ENCODE assay signal across 9 cellular contexts in the genomic region with DNA sequence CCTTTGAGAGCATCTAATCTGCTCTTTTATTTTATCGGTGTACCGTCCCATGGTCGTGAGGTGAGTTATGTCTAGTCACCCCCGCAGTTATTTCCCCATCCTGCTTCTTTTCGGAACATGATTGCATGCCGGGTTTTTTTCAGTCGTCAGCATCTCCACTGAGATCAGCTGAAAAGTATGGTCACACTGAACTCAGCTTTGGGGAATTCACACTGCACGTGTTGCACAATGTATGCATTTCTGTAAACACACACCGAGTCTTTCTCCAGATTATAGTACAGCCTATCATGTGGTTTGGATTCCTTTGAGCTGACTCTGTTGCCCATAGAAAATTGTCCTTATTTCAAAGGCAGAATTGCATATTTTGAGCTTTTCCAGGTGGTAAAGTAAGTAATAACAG. TPM values are rescaled to one million over a fixed set of nuclear protein-coding genes. Genes with fewer than 3 reads are reported as not detected.
DNase-seq lines count a peak whose midpoint lies in the region; ATAC-seq and TF ChIP-seq lines count a peak whose summit lies in the region.
"Had no signal": no experiment of that assay in that cellular context is flagged by ENCODE, and none has a peak within 500 bp of the region (broad histone marks: within the 10 kb centered on the region; RNA-seq: fewer than 3 reads in every experiment).

No MANE protein-coding gene starts in this region.

- peak overlapping the region; percentile 15 for H3K27ac ChIP-seq in colonic mucosa
- H3K27ac ChIP-seq in CD4-positive, alpha-beta memory T cell (ENCODE audit: low read depth, low read length), result no peak overlapping the region

- no peak for TF ChIP-seq CTCF in colonic mucosa (IDR thresholded peaks at IDR 0.05)

- no peaks in the 10 kb centered on the region for H3K27me3 Mint-ChIP-seq in activated naive CD4-positive, alpha-beta T cell treated with anti-CD3 and anti-CD28 coated beads, Interleukin-2, amount 10 ng/mL, durations not matched to agents 7 days and 5 days
- no peaks in the 10 kb centered on the region for H3K27me3 Mint-ChIP-seq in CD4-positive, alpha-beta memory T cell
- no peaks in the 10 kb centered on the region for H3K27me3 Mint-ChIP-seq in activated naive CD8-positive, alpha-beta T cell treated with anti-CD3 and anti-CD28 coated beads for 36 hours

- H3K4me1 Mint-ChIP-seq in activated naive CD4-positive, alpha-beta T cell treated with anti-CD3 and anti-CD28 coated beads, Interleukin-2, amount 10 ng/mL, durations not matched to agents 7 days and 5 days, result peaks cover 76% of the 10 kb centered on the region
- peaks cover 31 to 64% (median 51%) of the 10 kb centered on the region in 4 donors for H3K4me1 Mint-ChIP-seq in CD4-positive, alpha-beta memory T cell
- H3K4me1 Mint-ChIP-seq in activated naive CD8-positive, alpha-beta T cell treated with anti-CD3 and anti-CD28 coated beads for 36 hours, result peaks cover 71% of the 10 kb centered on the region

- peaks cover 7% of the 10 kb centered on the region for H3K9me3 Mint-ChIP-seq in activated naive CD4-positive, alpha-beta T cell treated with anti-CD3 and anti-CD28 coated beads, Interleukin-2, amount 10 ng/mL, durations not matched to agents 7 days and 5 days
- H3K9me3 Mint-ChIP-seq in CD4-positive, alpha-beta memory T cell, result peaks cover 0 to 8% (median 2%) of the 10 kb centered on the region in 8 donors
- peaks cover under 1% of the 10 kb centered on the region for H3K9me3 Mint-ChIP-seq in activated naive CD8-positive, alpha-beta T cell treated with anti-CD3 and anti-CD28 coated beads for 36 hours

- CTCF ChIA-PET in activated naive CD4-positive, alpha-beta T cell treated with anti-CD3 and anti-CD28 coated beads, Interleukin-2, amount 10 ng/mL, durations not matched to agents 7 days and 5 days (lab: Charles Lee), result interaction anchor here (1.4 to 2.0 kb wide), 2 partner anchors 22 to 32 kb away, joined by 5 read pairs; no protein-coding TSS in a partner anchor
- CTCF ChIA-PET in CD4-positive, alpha-beta memory T cell (lab: Charles Lee; ENCODE audit: partially characterized antibody), result interaction anchor here (1.0 to 1.3 kb wide), 2 partner anchors 10 to 12 kb away, joined by 3 to 4 read pairs; no protein-coding TSS in a partner anchor

- no peaks in the 10 kb centered on the region for H3K4me1 ChIP-seq in colonic mucosa
- H3K4me1 ChIP-seq in CD4-positive, alpha-beta memory T cell (ENCODE audit: insufficient read depth, low read length), result peaks cover 38% of the 10 kb centered on the region

- H3K9ac ChIP-seq in colonic mucosa (ENCODE audit: low read depth in 2 of 2, low read length in 2 of 2), result no peak overlapping the region

- no peak overlapping the region for H3K4me3 Mint-ChIP-seq in activated naive CD4-positive, alpha-beta T cell treated with anti-CD3 and anti-CD28 coated beads, Interleukin-2, amount 10 ng/mL, durations not matched to agents 7 days and 5 days
- H3K4me3 Mint-ChIP-seq in CD4-positive, alpha-beta memory T cell, result no peak overlapping the region
- no peak overlapping the region for H3K4me3 Mint-ChIP-seq in activated naive CD8-positive, alpha-beta T cell treated with anti-CD3 and anti-CD28 coated beads for 36 hours

- H3K27me3 ChIP-seq in colonic mucosa, result no peaks in the 10 kb centered on the region
- no peaks in the 10 kb centered on the region for H3K27me3 ChIP-seq in CD4-positive, alpha-beta memory T cell (ENCODE audit: insufficient read depth, low read length)

- peak; percentile 83 for DNase-seq in Daoy (ENCODE audit: low read depth)
- DNase-seq in NAMALWA (ENCODE audit: low spot score), result peak; percentile 32
- DNase-seq in colonic mucosa, result no peak
- peak; percentile 98 for DNase-seq in non-pigmented ciliary epithelial cell (ENCODE audit: low read depth)
- no peak for DNase-seq in activated naive CD4-positive, alpha-beta T cell treated with anti-CD3 and anti-CD28 coated beads, Interleukin-2, amount 10 ng/mL, durations not matched to agents 7 days and 5 days
- DNase-seq in CD4-positive, alpha-beta memory T cell, result no peak
- no peak for DNase-seq in activated naive CD8-positive, alpha-beta T cell treated with anti-CD3 and anti-CD28 coated beads for 36 hours
- DNase-seq: stimulated activated CD4-positive, alpha-beta T cell treated with anti-CD3 and anti-CD28 coated beads, Interleukin-4, amount 100 ng/mL, for 24 hours had no signal

- H3K36me3 ChIP-seq in colonic mucosa, result no peaks in the 10 kb centered on the region
- no peaks in the 10 kb centered on the region for H3K36me3 ChIP-seq in CD4-positive, alpha-beta memory T cell (ENCODE audit: insufficient read depth, low read length)

- no peak overlapping the region for H3K4me3 ChIP-seq in colonic mucosa
- no peak overlapping the region for H3K4me3 ChIP-seq in CD4-positive, alpha-beta memory T cell (ENCODE audit: low read length in 2 of 2)

- no peak for ATAC-seq in GM21529 (IDR thresholded peaks at IDR 0.05; ENCODE audit: unreplicated experiment)

- POLR2A ChIA-PET in CD4-positive, alpha-beta memory T cell (lab: Charles Lee; ENCODE audit: partially characterized antibody), result interaction anchor here (1.1 to 2.6 kb wide), 2 partner anchors 24 to 90 kb away, joined by 6 to 9 read pairs; partner anchors contain the start of gene PLXNC1

- intact Hi-C loops in colonic mucosa (cut with DNase I), result no loop called here
- intact Hi-C loops in CD4-positive, alpha-beta memory T cell (cut with micrococcal nuclease), result loop anchor here (5.0 kb wide), 1 partner anchor 34 kb away; no protein-coding TSS in a partner anchor

- H3K36me3 Mint-ChIP-seq in activated naive CD4-positive, alpha-beta T cell treated with anti-CD3 and anti-CD28 coated beads, Interleukin-2, amount 10 ng/mL, durations not matched to agents 7 days and 5 days, result peaks cover 59% of the 10 kb centered on the region
- peaks cover 32 to 35% of the 10 kb centered on the region in 2 donors for H3K36me3 Mint-ChIP-seq in CD4-positive, alpha-beta memory T cell
- H3K36me3 Mint-ChIP-seq in activated naive CD8-positive, alpha-beta T cell treated with anti-CD3 and anti-CD28 coated beads for 36 hours, result peaks cover 12% of the 10 kb centered on the region

- H3K9me3 ChIP-seq in colonic mucosa, result no peaks in the 10 kb centered on the region
- H3K9me3 ChIP-seq in CD4-positive, alpha-beta memory T cell (ENCODE audit: control insufficient read depth in 1 of 2, low read length in 2 of 2), result no peaks in the 10 kb centered on the region

- H3K27ac Mint-ChIP-seq in activated naive CD4-positive, alpha-beta T cell treated with anti-CD3 and anti-CD28 coated beads, Interleukin-2, amount 10 ng/mL, durations not matched to agents 7 days and 5 days, result no peak overlapping the region
- no peak overlapping the region for H3K27ac Mint-ChIP-seq in CD4-positive, alpha-beta memory T cell
- H3K27ac Mint-ChIP-seq in activated naive CD8-positive, alpha-beta T cell treated with anti-CD3 and anti-CD28 coated beads for 36 hours, result no peak overlapping the region

RNA-seq across cellular contexts. Expression of gene PLXNC1, which starts 24.6 kb away (rescaled TPM):
- total RNA-seq in Daoy (2014; rRNA removed; shearing (Covaris generic)), result 2.1 and 4.0 TPM in 2 replicates
- 10 to 100 TPM in 1 of 2 donors, 1 to 10 TPM in 1; 8.4 to 12.4 TPM for total RNA-seq in colonic mucosa
- total RNA-seq in CD4-positive, alpha-beta memory T cell, result 10 to 100 TPM; 26.4 to 27.6 TPM
- polyA plus RNA-seq in CD4-positive, alpha-beta memory T cell, result 1 to 10 TPM; 2.9 to 8.3 TPM
- total RNA-seq in activated naive CD8-positive, alpha-beta T cell treated with anti-CD3 and anti-CD28 coated beads for 36 hours, result 1 to 10 TPM; 4.7 to 6.0 TPM

Comparison
In these comparisons a context has a peak if more than half of its experiments do, and no peak if none do; other contexts are left out.
1. DNase-seq: peak in Daoy (single experiment), NAMALWA (single experiment) and non-pigmented ciliary epithelial cell (single experiment); none in colonic mucosa (single experiment), activated naive CD4-positive, alpha-beta T cell treated with anti-CD3 and anti-CD28 coated beads, Interleukin-2, amount 10 ng/mL, durations not matched to agents 7 days and 5 days (single experiment), CD4-positive, alpha-beta memory T cell (0 of 5) and activated naive CD8-positive, alpha-beta T cell treated with anti-CD3 and anti-CD28 coated beads for 36 hours (single experiment).